ENCODE assay signal across 18 cellular contexts in the genomic region with DNA sequence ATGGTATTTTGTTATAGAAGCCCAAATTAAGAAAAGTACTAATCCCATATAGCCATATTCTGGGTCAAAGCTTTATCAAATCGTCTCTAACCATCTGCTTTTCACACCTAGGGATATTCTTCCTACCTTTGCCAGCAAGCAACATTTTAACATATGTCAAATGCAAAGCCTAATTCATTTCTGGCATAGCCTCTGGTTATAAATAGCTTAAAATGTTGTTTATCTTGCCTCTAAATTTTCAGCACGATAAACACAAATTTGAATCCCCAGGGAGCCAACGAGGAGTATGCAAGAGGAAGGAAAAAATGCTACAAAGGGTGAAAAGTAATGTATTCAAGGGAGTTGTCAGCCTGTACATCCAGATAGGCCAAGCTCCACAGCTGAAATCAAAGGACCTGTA.
"Had no signal": no experiment of that assay in that cellular context is flagged by ENCODE, and none has a peak within 500 bp of the region (broad histone marks: within the 10 kb centered on the region; RNA-seq: fewer than 3 reads in every experiment).

No MANE protein-coding gene starts in this region.

- DNase-seq: occipital lobe; ovary; posterior cingulate gyrus; psoas muscle; right cardiac atrium; right lobe of liver; sigmoid colon; small intestine; stimulated activated CD4-positive, alpha-beta T cell treated with anti-CD3 and anti-CD28 coated beads, Interleukin-15, amount 100 ng/mL, for 24 hours; stimulated activated CD4-positive, alpha-beta T cell treated with anti-CD3 and anti-CD28 coated beads, Interleukin-2, amount 100 ng/mL, for 24 hours; stimulated activated CD4-positive, alpha-beta T cell treated with anti-CD3 and anti-CD28 coated beads, Interleukin-2, amount 100 ng/mL, for 48 hours; stimulated activated CD4-positive, alpha-beta T cell treated with anti-CD3 and anti-CD28 coated beads, Interleukin-4, amount 100 ng/mL, for 24 hours; stimulated activated naive B cell treated with anti-CD40 and anti-IgM and Interleukin-4, amounts not matched to agents 10 μg/mL and 1 μg/mL and 100 μg/mL, for 72 hours; stimulated activated naive CD4-positive, alpha-beta T cell treated with Interleukin-2 at 50 U/mL for 16 hours; stomach; thyroid gland; trophoblast cell; upper lobe of left lung had no signal
